ENCODE assay signal across 9 cellular contexts in the genomic region with DNA sequence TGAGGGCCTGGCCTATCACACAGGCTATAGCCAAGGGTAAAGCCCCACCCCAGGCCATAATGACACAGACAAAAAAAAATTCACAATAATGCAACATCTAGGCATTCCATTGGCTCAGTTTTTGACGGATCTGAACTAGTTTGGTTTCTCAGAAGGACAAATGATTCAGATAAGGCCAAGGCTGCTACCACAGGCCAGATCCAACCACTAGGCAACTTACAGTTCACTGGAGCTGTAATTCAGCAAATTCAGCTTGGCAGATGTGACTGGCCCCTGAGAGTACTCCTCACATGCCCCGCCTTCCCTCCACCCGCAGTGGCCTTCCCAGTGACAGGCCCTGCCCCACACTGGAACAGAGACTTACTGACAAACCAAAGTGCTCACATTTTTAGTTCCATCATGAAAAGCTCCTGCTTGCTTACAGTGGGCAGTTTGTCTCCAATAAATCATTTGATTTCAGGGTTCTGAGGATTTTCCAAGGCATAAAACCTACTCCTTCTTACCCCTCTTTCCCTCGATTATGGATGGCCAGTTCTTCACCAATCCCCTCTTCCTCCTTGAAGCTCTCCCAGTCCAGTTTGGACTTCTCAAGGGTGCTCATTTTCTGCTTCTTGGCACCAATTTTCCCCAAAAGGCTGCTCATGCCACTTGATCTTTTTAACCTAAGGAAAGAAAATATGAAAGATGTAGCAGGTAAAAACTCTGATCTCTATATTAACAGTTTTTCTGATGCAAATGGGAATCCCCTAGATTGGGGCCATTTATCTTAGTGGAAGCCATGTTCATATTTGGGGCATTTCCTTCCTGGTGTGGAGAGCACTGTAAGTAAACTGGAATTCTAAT. TPM values are rescaled to one million over a fixed set of nuclear protein-coding genes. Genes with fewer than 3 reads are reported as not detected.
DNase-seq lines count a peak whose midpoint lies in the region; ATAC-seq, FAIRE-seq and TF ChIP-seq lines count a peak whose summit lies in the region.
"Had no signal": no experiment of that assay in that cellular context is flagged by ENCODE, and none has a peak within 500 bp of the region (broad histone marks: within the 10 kb centered on the region; RNA-seq: fewer than 3 reads in every experiment).

No MANE protein-coding gene starts in this region.

- H3K36me3 ChIP-seq in CD4-positive, CD25-positive, alpha-beta regulatory T cell (ENCODE audit: control insufficient read depth, insufficient read depth, low read length): peaks cover 40% of the 10 kb centered on the region
- H3K36me3 ChIP-seq in esophagus squamous epithelium: peaks cover 0 to 44% (median 0%) of the 10 kb centered on the region in 3 donors

- no peak for TF ChIP-seq CTCF in esophagus squamous epithelium (IDR thresholded peaks at IDR 0.05)
- no peak for TF ChIP-seq CTCF in CD14-positive monocyte (IDR thresholded peaks at IDR 0.05)

- no peaks in the 10 kb centered on the region for H3K27me3 ChIP-seq in CD4-positive, CD25-positive, alpha-beta regulatory T cell (ENCODE audit: control insufficient read depth, insufficient read depth, low read length)
- peaks cover 0 to 16% (median 0%) of the 10 kb centered on the region in 4 donors for H3K27me3 ChIP-seq in esophagus squamous epithelium

- H3K27ac ChIP-seq in CD4-positive, CD25-positive, alpha-beta regulatory T cell (ENCODE audit: insufficient read depth, low read length, poor library complexity, severe bottlenecking): no peak overlapping the region
- H3K27ac ChIP-seq in esophagus squamous epithelium: peak overlapping the region; percentile 77 to 90 (median 86)

- H3K4me3 Mint-ChIP-seq in CD4-positive, CD25-positive, alpha-beta regulatory T cell: peak overlapping the region in 1 of 4 donors; percentile 31
- H3K4me3 Mint-ChIP-seq in CD14-positive monocyte: peak overlapping the region in 1 of 2 donors; percentile 53
- H3K4me3 Mint-ChIP-seq: memory B cell had no signal

- peak; percentile 82 for FAIRE-seq in RCC 7860 (lab: Jason Lieb, UNC)

- H3K9me3 ChIP-seq in CD4-positive, CD25-positive, alpha-beta regulatory T cell (ENCODE audit: control insufficient read depth in 2 of 2, low read length in 2 of 2): no peaks in the 10 kb centered on the region
- no peaks in the 10 kb centered on the region for H3K9me3 ChIP-seq in esophagus squamous epithelium

- peaks cover 6 to 34% (median 19%) of the 10 kb centered on the region in 4 donors for H3K4me1 Mint-ChIP-seq in CD4-positive, CD25-positive, alpha-beta regulatory T cell
- no peaks in the 10 kb centered on the region for H3K4me1 Mint-ChIP-seq in CD14-positive monocyte
- H3K4me1 Mint-ChIP-seq: memory B cell had no signal

- peak overlapping the region; percentile 68 to 85 (median 79) for H3K27ac Mint-ChIP-seq in CD4-positive, CD25-positive, alpha-beta regulatory T cell
- H3K27ac Mint-ChIP-seq in CD14-positive monocyte: no peak overlapping the region
- H3K27ac Mint-ChIP-seq: memory B cell had no signal

- in situ Hi-C loops in KBM-7 (cut with MboI; ENCODE audit: low pct_unique_long_range_greater_than_20kb, low sequenced_read_pairs): no loop called here

- peaks cover 43% of the 10 kb centered on the region for H3K36me3 Mint-ChIP-seq in CD4-positive, CD25-positive, alpha-beta regulatory T cell
- peaks cover 63 to 74% of the 10 kb centered on the region in 2 donors for H3K36me3 Mint-ChIP-seq in CD14-positive monocyte

- no peak for TF ChIP-seq POLR2A in esophagus squamous epithelium (IDR thresholded peaks at IDR 0.05)

- H3K4me1 ChIP-seq in CD4-positive, CD25-positive, alpha-beta regulatory T cell (ENCODE audit: control insufficient read depth, insufficient read depth, low read length, poor library complexity, severe bottlenecking): peaks cover 9% of the 10 kb centered on the region
- peaks cover 17 to 59% (median 22%) of the 10 kb centered on the region in 3 donors for H3K4me1 ChIP-seq in esophagus squamous epithelium

- 24 to 49% methylated on average over 4 of the region's 4 CpGs for WGBS in esophagus squamous epithelium, 2 donors

- H3K9me3 Mint-ChIP-seq in CD4-positive, CD25-positive, alpha-beta regulatory T cell: no peaks in the 10 kb centered on the region
- peaks cover 0 to 6% (median 0%) of the 10 kb centered on the region in 7 donors for H3K9me3 Mint-ChIP-seq in CD14-positive monocyte
- H3K9me3 Mint-ChIP-seq: memory B cell had no signal

- intact Hi-C loops in esophagus squamous epithelium (cut with DNase I) (no loop called here), CD14-positive monocyte (cut with micrococcal nuclease) (no loop called here)

- ATAC-seq in CD4-positive, CD25-positive, alpha-beta regulatory T cell (ENCODE audit: low read depth in 2 of 2): no peak
- ATAC-seq in HG02763 (IDR thresholded peaks at IDR 0.05; ENCODE audit: unreplicated experiment): no peak

- H3K4me3 ChIP-seq in CD4-positive, CD25-positive, alpha-beta regulatory T cell (ENCODE audit: low read depth, low read length): no peak overlapping the region
- no peak overlapping the region for H3K4me3 ChIP-seq in esophagus squamous epithelium

- no peaks in the 10 kb centered on the region for H3K27me3 Mint-ChIP-seq in CD4-positive, CD25-positive, alpha-beta regulatory T cell
- peaks cover 44 to 76% (median 53%) of the 10 kb centered on the region in 3 donors for H3K27me3 Mint-ChIP-seq in CD14-positive monocyte (ENCODE audit: low read depth in 3 of 3)
- H3K27me3 Mint-ChIP-seq: memory B cell had no signal

- no peak for DNase-seq in CD4-positive, CD25-positive, alpha-beta regulatory T cell
- DNase-seq in RCC 7860 (ENCODE audit: low spot score): peak; percentile 89
- DNase-seq in esophagus squamous epithelium (lab: John Stamatoyannopoulos, UW): no peak
- DNase-seq in nucleus accumbens (lab: John Stamatoyannopoulos, UW): peak in 43 of 56 donors; percentile 6 to 77 (median 49)
- DNase-seq in CD14-positive monocyte (ENCODE audit: low spot score): no peak
- DNase-seq in KBM-7: no peak
- DNase-seq in RKO (ENCODE audit: low spot score): no peak

RNA-seq across cellular contexts. Expression of gene BCAR1, which starts 53.3 kb away (rescaled TPM):
- 0.44 TPM for total RNA-seq in CD4-positive, CD25-positive, alpha-beta regulatory T cell
- under 1 TPM in 2 of 4 donors, not detected in 2; 0.27 to 0.38 TPM for polyA plus RNA-seq in CD4-positive, CD25-positive, alpha-beta regulatory T cell
- 10 to 100 TPM; 26.8 to 51.9 (median 32.1) TPM for total RNA-seq in esophagus squamous epithelium
- polyA plus RNA-seq in CD14-positive monocyte: not detected

Comparison
In these comparisons a context has a peak if more than half of its experiments do, and no peak if none do; other contexts are left out.
1. DNase-seq: peak in RCC 7860 (single experiment) and nucleus accumbens (43 of 56); none in CD4-positive, CD25-positive, alpha-beta regulatory T cell (0 of 3), esophagus squamous epithelium (single experiment), CD14-positive monocyte (single experiment), KBM-7 (single experiment) and RKO (single experiment).
2. H3K27ac Mint-ChIP-seq: peak in CD4-positive, CD25-positive, alpha-beta regulatory T cell (3 of 3); none in CD14-positive monocyte (0 of 7).
3. RNA of gene BCAR1, which starts 53.3 kb away (total RNA-seq): 26.8 to 51.9 TPM in esophagus squamous epithelium; 0.44 TPM in CD4-positive, CD25-positive, alpha-beta regulatory T cell (single experiment); every median in the first group is over 10 times any median in the second.